Comparison of ENCODE assay signal across 8 cellular contexts in the genomic region with DNA sequence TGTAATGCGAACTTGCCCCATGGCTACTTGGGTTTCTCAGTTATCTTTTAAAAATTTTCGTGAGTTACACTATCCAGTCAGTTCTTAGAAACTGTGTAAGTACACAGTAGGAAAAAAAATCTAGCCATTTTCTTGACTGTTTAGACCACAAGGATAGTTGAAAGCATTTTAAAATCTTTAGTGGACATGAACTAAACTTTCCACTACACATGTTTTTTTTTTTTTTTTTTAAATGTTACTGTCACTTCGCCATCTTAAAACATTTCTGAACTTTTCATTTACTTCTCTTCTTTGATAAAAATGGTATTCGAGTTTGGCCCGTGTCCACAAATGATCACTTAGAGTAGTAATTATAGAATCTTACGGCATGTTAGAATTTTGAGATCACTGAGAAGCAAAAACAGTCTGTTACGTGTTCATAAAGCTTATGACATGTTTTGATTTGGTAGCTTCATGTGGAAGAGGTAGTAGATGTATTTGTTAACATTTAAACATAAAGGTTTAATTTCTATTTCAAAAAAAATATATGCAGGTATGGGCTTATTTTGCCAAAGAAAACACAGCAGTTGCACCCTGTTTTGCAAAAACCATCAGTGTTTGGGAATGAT. TPM values are rescaled to one million over a fixed set of nuclear protein-coding genes. Genes with fewer than 3 reads are reported as not detected.
DNase-seq lines count a peak whose midpoint lies in the region; ATAC-seq lines count a peak whose summit lies in the region.

No MANE protein-coding gene starts in this region.

- H3K36me3 ChIP-seq in subcutaneous abdominal adipose tissue (ENCODE audit: control insufficient read depth in 5 of 5, insufficient read depth in 5 of 5, low read length in 5 of 5): peaks cover 0 to 6% (median 3%) of the 10 kb centered on the region in 5 donors

- no peaks in the 10 kb centered on the region for H3K27me3 Mint-ChIP-seq in T-helper 1 cell treated with Interleukin-12 subunit alpha and Interleukin-12 subunit beta and Interleukin-4 antibody, amounts not matched to agents 30 μg/mL and 1 μg/mL, for 36 hours (ENCODE audit: low read depth)
- H3K27me3 Mint-ChIP-seq in immature natural killer cell (ENCODE audit: low read depth in 3 of 3): peaks cover 0 to 14% (median 7%) of the 10 kb centered on the region in 3 donors

- peaks cover 26% of the 10 kb centered on the region for H3K36me3 Mint-ChIP-seq in T-helper 1 cell treated with Interleukin-12 subunit alpha and Interleukin-12 subunit beta and Interleukin-4 antibody, amounts not matched to agents 30 μg/mL and 1 μg/mL, for 36 hours (ENCODE audit: low read depth)
- peaks cover 20 to 44% of the 10 kb centered on the region in 2 donors for H3K36me3 Mint-ChIP-seq in activated naive CD4-positive, alpha-beta T cell treated with anti-CD3 and anti-CD28 coated beads, Interleukin-2, amount 50 U/mL, for 72 hours
- H3K36me3 Mint-ChIP-seq in immature natural killer cell: peaks cover 0 to 5% (median 4%) of the 10 kb centered on the region in 3 donors

- H3K4me1 Mint-ChIP-seq in T-helper 1 cell treated with Interleukin-12 subunit alpha and Interleukin-12 subunit beta and Interleukin-4 antibody, amounts not matched to agents 30 μg/mL and 1 μg/mL, for 36 hours (ENCODE audit: low read depth): peaks cover 49% of the 10 kb centered on the region
- peaks cover 53 to 74% of the 10 kb centered on the region in 2 donors for H3K4me1 Mint-ChIP-seq in immature natural killer cell

- H3K9me3 ChIP-seq in subcutaneous abdominal adipose tissue (ENCODE audit: control insufficient read depth in 5 of 5, low read length in 5 of 5): no peaks in the 10 kb centered on the region

- peak overlapping the region; percentile 99 for H3K27ac Mint-ChIP-seq in T-helper 1 cell treated with Interleukin-12 subunit alpha and Interleukin-12 subunit beta and Interleukin-4 antibody, amounts not matched to agents 30 μg/mL and 1 μg/mL, for 36 hours
- peak overlapping the region; percentile 99 to 100 for H3K27ac Mint-ChIP-seq in activated naive CD4-positive, alpha-beta T cell treated with anti-CD3 and anti-CD28 coated beads, Interleukin-2, amount 50 U/mL, for 72 hours
- H3K27ac Mint-ChIP-seq in immature natural killer cell: peak overlapping the region; percentile 99 to 100 (median 100)

- H3K27me3 ChIP-seq in subcutaneous abdominal adipose tissue (ENCODE audit: control insufficient read depth in 5 of 5, insufficient read depth in 4 of 5, low read length in 5 of 5): no peaks in the 10 kb centered on the region

- peak overlapping the region; percentile 100 for H3K27ac ChIP-seq in subcutaneous abdominal adipose tissue (ENCODE audit: low read depth, low read length)

- peak overlapping the region; percentile 89 to 98 (median 94) for H3K4me3 ChIP-seq in subcutaneous abdominal adipose tissue (ENCODE audit: low read depth in 1 of 5, low read length in 5 of 5)

- no peaks in the 10 kb centered on the region for H3K9me3 Mint-ChIP-seq in T-helper 1 cell treated with Interleukin-12 subunit alpha and Interleukin-12 subunit beta and Interleukin-4 antibody, amounts not matched to agents 30 μg/mL and 1 μg/mL, for 36 hours
- H3K9me3 Mint-ChIP-seq in activated naive CD4-positive, alpha-beta T cell treated with anti-CD3 and anti-CD28 coated beads, Interleukin-2, amount 50 U/mL, for 72 hours: no peaks in the 10 kb centered on the region
- no peaks in the 10 kb centered on the region for H3K9me3 Mint-ChIP-seq in immature natural killer cell

- no peak for ATAC-seq in activated naive CD4-positive, alpha-beta T cell treated with anti-CD3 and anti-CD28 coated beads, Interleukin-2, amount 50 U/mL, for 72 hours
- ATAC-seq in GM21737 (IDR thresholded peaks at IDR 0.05; ENCODE audit: unreplicated experiment): no peak
- ATAC-seq in HG02981 (IDR thresholded peaks at IDR 0.05; ENCODE audit: unreplicated experiment): no peak

- DNase-seq in T-helper 1 cell: no peak
- no peak for DNase-seq in activated naive CD4-positive, alpha-beta T cell treated with anti-CD3 and anti-CD28 coated beads, Interleukin-2, amount 50 U/mL, for 72 hours (ENCODE audit: low spot score in 2 of 2)
- no peak for DNase-seq in immature natural killer cell
- no peak for DNase-seq in islet precursor cell

- peak overlapping the region; percentile 93 to 99 (median 97) for H3K9ac ChIP-seq in subcutaneous abdominal adipose tissue (ENCODE audit: low read length in 5 of 5)

- H3K4me3 Mint-ChIP-seq in T-helper 1 cell treated with Interleukin-12 subunit alpha and Interleukin-12 subunit beta and Interleukin-4 antibody, amounts not matched to agents 30 μg/mL and 1 μg/mL, for 36 hours: peak overlapping the region; percentile 99
- peak overlapping the region; percentile 96 to 100 (median 98) for H3K4me3 Mint-ChIP-seq in immature natural killer cell

- H3K4me1 ChIP-seq in subcutaneous abdominal adipose tissue (ENCODE audit: control insufficient read depth in 5 of 5, insufficient read depth in 5 of 5, low read length in 5 of 5): peaks cover 2 to 16% (median 10%) of the 10 kb centered on the region in 5 donors

RNA-seq across cellular contexts. Expression of a gene that starts 1.0 kb away (rescaled TPM):
- total RNA-seq in activated naive CD4-positive, alpha-beta T cell treated with anti-CD3 and anti-CD28 coated beads, Interleukin-2, amount 50 U/mL, for 72 hours: 10 to 100 TPM; 22.0 to 33.6 TPM
- 10 to 100 TPM in 2 of 3 donors, 1 to 10 TPM in 1; 5.0 to 38.8 (median 14.3) TPM for polyA plus RNA-seq in immature natural killer cell
